In the genomic region with DNA sequence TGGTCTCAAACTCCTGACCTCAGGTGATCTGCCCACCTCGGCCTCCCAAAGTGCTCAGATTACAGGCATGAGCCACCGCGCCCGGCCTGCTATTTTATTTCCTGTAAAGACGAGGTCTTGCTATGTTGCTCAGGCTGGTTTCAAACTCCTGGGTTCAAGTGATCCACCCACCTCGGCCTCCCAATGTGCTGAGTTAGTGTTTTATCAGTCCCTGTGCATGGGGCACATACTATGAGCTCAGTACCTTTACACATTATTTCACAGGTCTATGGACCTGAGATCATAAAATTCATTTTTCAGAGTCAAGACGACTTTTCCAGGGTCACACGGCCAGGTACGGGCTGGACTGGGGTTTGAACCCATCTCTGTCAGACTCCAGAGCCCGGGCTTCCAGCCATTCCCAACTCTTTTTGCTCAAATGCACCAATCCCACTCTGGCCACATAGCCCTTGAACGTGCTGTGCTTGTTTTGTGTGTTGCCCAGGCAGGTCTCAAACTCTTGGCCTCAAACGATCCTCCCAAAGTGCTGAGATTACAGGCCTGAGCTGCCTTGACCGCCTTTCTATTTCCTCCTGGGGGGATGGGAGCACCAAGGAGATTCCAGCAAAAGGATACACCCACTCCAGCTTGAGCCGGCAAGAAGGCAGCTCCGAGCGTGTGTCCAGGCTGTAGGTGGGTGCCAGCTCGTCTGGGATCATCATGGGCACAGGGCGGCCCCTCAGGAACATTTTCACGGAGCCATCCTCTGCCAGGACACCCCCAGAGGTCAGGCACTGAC, we compare ENCODE assay signal across 7 cellular contexts. TPM values are rescaled to one million over a fixed set of nuclear protein-coding genes. Genes with fewer than 3 reads are reported as not detected.
DNase-seq lines count a peak whose midpoint lies in the region; ATAC-seq and TF ChIP-seq lines count a peak whose summit lies in the region.

No MANE protein-coding gene starts in this region.

- intact Hi-C loops in activated B cell treated with CpG ODN at 0.5 μM for 24 hours (cut with micrococcal nuclease), result no loop called here
- intact Hi-C loops in stomach (cut with DNase I; ENCODE audit: low total_unique reads), result no loop called here

- POLR2A ChIA-PET in HEK293 (lab: Yijun Ruan, JAX) (interaction anchor here (0.5 to 1.1 kb wide), 7 partner anchors 22 to 312 kb away, joined by 3 to 8 read pairs (median 4); a partner anchor contains a TSS), activated B cell treated with CpG ODN at 0.5 μM for 24 hours (lab: Charles Lee) (interaction anchor here (1.3 kb wide), 1 partner anchor 39 kb away, joined by 3 read pairs; no protein-coding TSS in a partner anchor)

- peak overlapping the region; percentile 88 for H3K4me2 ChIP-seq in hepatocyte

- H3K79me2 ChIP-seq in hepatocyte, result peaks cover 2% of the 10 kb centered on the region

- in situ Hi-C loops in ACHN (cut with HindIII; ENCODE audit: low pct_ligation_motif_present, low pct_unique_long_range_greater_than_20kb, low sequenced_read_pairs), result no loop called here

- H3K36me3 ChIP-seq in HEK293 (ENCODE audit: control insufficient read depth in 2 of 2, insufficient read depth in 1 of 2, low read length in 2 of 2), result no peaks in the 10 kb centered on the region; a peak in 1 of 3 replicates
- no peaks in the 10 kb centered on the region for H3K36me3 ChIP-seq in hepatocyte (replicated peaks; ENCODE audit: insufficient read depth, low read depth)
- H3K36me3 ChIP-seq in stomach, result no peaks in the 10 kb centered on the region

- no peaks in the 10 kb centered on the region for H3K9me3 Mint-ChIP-seq in activated B cell treated with CpG ODN at 0.5 μM for 24 hours

- H3K9me2 ChIP-seq in hepatocyte (replicated peaks; ENCODE audit: insufficient read depth), result no peaks in the 10 kb centered on the region

- H3K27ac ChIP-seq in HEK293 (ENCODE audit: extremely low read depth, low read depth, low read length) (no peak overlapping the region), hepatocyte (no peak overlapping the region), stomach (peak overlapping the region in 4 of 5 donors; percentile 20 to 81 (median 76))

- H4K20me1 ChIP-seq in hepatocyte (ENCODE audit: insufficient read depth, poor library complexity, severe bottlenecking), result no peaks in the 10 kb centered on the region

- peak overlapping the region; percentile 92 for H3K4me3 Mint-ChIP-seq in activated B cell treated with CpG ODN at 0.5 μM for 24 hours

- CTCF ChIA-PET in HEK293 (lab: Yijun Ruan, JAX) (interaction anchor here (0.6 to 7.8 kb wide), 9 partner anchors 17 to 247 kb away, joined by 3 to 155 read pairs (median 4); a partner anchor contains a TSS), activated B cell treated with CpG ODN at 0.5 μM for 24 hours (lab: Charles Lee) (no interaction called here)

- no peak for ATAC-seq in activated B cell treated with CpG ODN at 0.5 μM for 24 hours (ENCODE audit: low read depth)

- DNase-seq in activated B cell treated with CpG ODN at 0.5 μM for 24 hours (no peak), hepatocyte (ENCODE audit: low spot score) (peak; percentile 73), stomach (peak; percentile 44), DMS79 (lab: John Stamatoyannopoulos, UW) (no peak), GM10266 (ENCODE audit: extremely low spot score) (no peak), ACHN (no peak)

- no peaks in the 10 kb centered on the region for H3K27me3 ChIP-seq in hepatocyte
- no peaks in the 10 kb centered on the region for H3K27me3 ChIP-seq in stomach

- no peak for TF ChIP-seq POLR2A in stomach (IDR thresholded peaks at IDR 0.05)

- H3K9me3 ChIP-seq in HEK293 (ENCODE audit: control insufficient read depth, insufficient read depth, low read depth, low read length), result no peaks in the 10 kb centered on the region
- no peaks in the 10 kb centered on the region for H3K9me3 ChIP-seq in hepatocyte (ENCODE audit: low read depth)
- H3K9me3 ChIP-seq in stomach, result no peaks in the 10 kb centered on the region

- H3K4me1 ChIP-seq in HEK293 (ENCODE audit: control insufficient read depth, insufficient read depth, low read length) (peaks cover 15% of the 10 kb centered on the region), hepatocyte (ENCODE audit: insufficient read depth) (peaks cover 16% of the 10 kb centered on the region), stomach (peaks cover 37 to 57% (median 50%) of the 10 kb centered on the region in 4 donors)

- peaks cover 17% of the 10 kb centered on the region for H3K36me3 Mint-ChIP-seq in activated B cell treated with CpG ODN at 0.5 μM for 24 hours (ENCODE audit: low read depth)

- TF ChIP-seq CTCF in HEK293 (tag by site-specific recombination; IDR thresholded peaks at IDR 0.05), result no peak
- TF ChIP-seq CTCF in activated B cell treated with CpG ODN at 0.5 μM for 24 hours (IDR thresholded peaks at IDR 0.05), result no peak
- no peak for TF ChIP-seq CTCF in hepatocyte (IDR thresholded peaks at IDR 0.05; ENCODE audit: poor library complexity)
- no peak for TF ChIP-seq CTCF in stomach (IDR thresholded peaks at IDR 0.05)
- TF ChIP-seq CTCF in GM10266 (IDR thresholded peaks at IDR 0.05; ENCODE audit: control insufficient read depth, insufficient read depth, low read depth, missing control alignments), result no peak

- H3K27ac Mint-ChIP-seq in activated B cell treated with CpG ODN at 0.5 μM for 24 hours, result no peak overlapping the region

- peaks cover 31% of the 10 kb centered on the region for H3K4me1 Mint-ChIP-seq in activated B cell treated with CpG ODN at 0.5 μM for 24 hours

- WGBS in hepatocyte (ENCODE audit: low lambda C conversion rate, missing lambda C conversion rate), result 61% methylated on average over 19 of the region's 19 CpGs
- WGBS in stomach, 5 donors, result 52 to 60% (median 54%) methylated on average over 19 of the region's 19 CpGs

- TF ChIP-seq EP300 in stomach (IDR thresholded peaks at IDR 0.05), result no peak

- no peaks in the 10 kb centered on the region for H3K27me3 Mint-ChIP-seq in activated B cell treated with CpG ODN at 0.5 μM for 24 hours

- H3K4me3 ChIP-seq in HEK293 (ENCODE audit: low read depth, low read length) (peak overlapping the region; percentile 72), hepatocyte (peak overlapping the region; percentile 76), stomach (peak overlapping the region; percentile 63 to 72 (median 68))

- H2AFZ ChIP-seq in hepatocyte, result peak overlapping the region; percentile 96

TF ChIP-seq in HEK293, 187 proteins besides CTCF, POLR2A, EP300 and RAD21 (continues in another document):
- TF ChIP-seq REPIN1 (tag by site-specific recombination; IDR thresholded peaks at IDR 0.05; ENCODE audit: low read depth) (no peak), SP2 (tag by site-specific recombination; IDR thresholded peaks at IDR 0.05) (peak; percentile 40), ZNF660 (tag by site-specific recombination; IDR thresholded peaks at IDR 0.05) (no peak), ZNF621 (tag by site-specific recombination; IDR thresholded peaks at IDR 0.05) (no peak), ZFP3 (tag by site-specific recombination; IDR thresholded peaks at IDR 0.05; ENCODE audit: low read depth) (no peak)
- TF ChIP-seq, protein P1, sequence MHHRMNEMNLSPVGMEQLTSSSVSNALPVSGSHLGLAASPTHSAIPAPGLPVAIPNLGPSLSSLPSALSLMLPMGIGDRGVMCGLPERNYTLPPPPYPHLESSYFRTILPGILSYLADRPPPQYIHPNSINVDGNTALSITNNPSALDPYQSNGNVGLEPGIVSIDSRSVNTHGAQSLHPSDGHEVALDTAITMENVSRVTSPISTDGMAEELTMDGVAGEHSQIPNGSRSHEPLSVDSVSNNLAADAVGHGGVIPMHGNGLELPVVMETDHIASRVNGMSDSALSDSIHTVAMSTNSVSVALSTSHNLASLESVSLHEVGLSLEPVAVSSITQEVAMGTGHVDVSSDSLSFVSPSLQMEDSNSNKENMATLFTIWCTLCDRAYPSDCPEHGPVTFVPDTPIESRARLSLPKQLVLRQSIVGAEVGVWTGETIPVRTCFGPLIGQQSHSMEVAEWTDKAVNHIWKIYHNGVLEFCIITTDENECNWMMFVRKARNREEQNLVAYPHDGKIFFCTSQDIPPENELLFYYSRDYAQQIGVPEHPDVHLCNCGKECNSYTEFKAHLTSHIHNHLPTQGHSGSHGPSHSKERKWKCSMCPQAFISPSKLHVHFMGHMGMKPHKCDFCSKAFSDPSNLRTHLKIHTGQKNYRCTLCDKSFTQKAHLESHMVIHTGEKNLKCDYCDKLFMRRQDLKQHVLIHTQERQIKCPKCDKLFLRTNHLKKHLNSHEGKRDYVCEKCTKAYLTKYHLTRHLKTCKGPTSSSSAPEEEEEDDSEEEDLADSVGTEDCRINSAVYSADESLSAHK (tag by site-specific recombination; IDR thresholded peaks at IDR 0.05), result no peak

RNA-seq across cellular contexts. Expression of a gene that starts 1.1 kb away (rescaled TPM):
- total RNA-seq in activated B cell treated with CpG ODN at 0.5 μM for 24 hours (73.8 and 97.7 TPM in 2 replicates), hepatocyte (9.1 and 13.9 TPM in 2 replicates), stomach (100 to 1,000 TPM in 2 of 5 donors, 10 to 100 TPM in 3; 17.8 to 387 (median 33.8) TPM)
- polyA plus RNA-seq in hepatocyte (17.0 and 20.6 TPM in 2 replicates), stomach (10 to 100 TPM; 28.6 to 53.0 (median 31.8) TPM)

RNA-seq across cellular contexts. Expression of a gene that starts 29.9 kb away (rescaled TPM):
- total RNA-seq in activated B cell treated with CpG ODN at 0.5 μM for 24 hours (0.49 and 0.69 TPM in 2 replicates), hepatocyte (1.8 and 2.7 TPM in 2 replicates), stomach (10 to 100 TPM in 3 of 5 donors, 1 to 10 TPM in 2; 5.1 to 44.9 (median 11.9) TPM)
- polyA plus RNA-seq in hepatocyte (5.6 and 6.7 TPM in 2 replicates), stomach (1 to 10 TPM; 1.9 to 2.4 (median 2.1) TPM)

RNA-seq across cellular contexts. Expression of a gene that starts 36.1 kb away (rescaled TPM):
- total RNA-seq in activated B cell treated with CpG ODN at 0.5 μM for 24 hours (not detected in 2 replicates), hepatocyte (not detected in 2 replicates), stomach (1 to 10 TPM; 1.3 to 5.8 (median 2.0) TPM)
- polyA plus RNA-seq in hepatocyte (0.10 TPM in 1 of 2 replicates, not detected in the other), stomach (1 to 10 TPM in 2 of 3 donors, under 1 TPM in 1; 0.60 to 3.2 (median 2.9) TPM)

RNA-seq across cellular contexts. Expression of a gene that starts 53.5 kb away (rescaled TPM):
- total RNA-seq in activated B cell treated with CpG ODN at 0.5 μM for 24 hours, result 12.0 and 14.4 TPM in 2 replicates
- 11.2 and 15.1 TPM in 2 replicates for total RNA-seq in hepatocyte
- polyA plus RNA-seq in hepatocyte, result 15.0 and 15.2 TPM in 2 replicates
- 10 to 100 TPM in 1 of 5 donors, 1 to 10 TPM in 3, under 1 TPM in 1; under 0.01 to 27.5 (median 3.7) TPM for total RNA-seq in stomach
- 1 to 10 TPM; 2.9 to 5.5 (median 4.9) TPM for polyA plus RNA-seq in stomach

RNA-seq across cellular contexts. Expression of a gene that starts 53.7 kb away (rescaled TPM):
- total RNA-seq in activated B cell treated with CpG ODN at 0.5 μM for 24 hours (507 and 570 TPM in 2 replicates), hepatocyte (149 and 165 TPM in 2 replicates), stomach (100 to 1,000 TPM in 3 of 5 donors, 10 to 100 TPM in 2; 79.9 to 217 (median 127) TPM)
- polyA plus RNA-seq in hepatocyte (478 and 513 TPM in 2 replicates), stomach (100 to 1,000 TPM; 378 to 511 (median 467) TPM)

Comparison
In these comparisons a context has a peak if more than half of its experiments do, and no peak if none do; other contexts are left out.
1. H3K27ac ChIP-seq: peak in stomach (4 of 5); none in HEK293 (single experiment) and hepatocyte (single experiment).
2. DNase-seq: peak in hepatocyte (single experiment) and stomach (single experiment); none in activated B cell treated with CpG ODN at 0.5 μM for 24 hours (single experiment), DMS79 (single experiment), GM10266 (single experiment) and ACHN (single experiment).
3. Peak in every context shown above with its lines, with median percentiles within 50 percentile points of each other: H3K4me3 ChIP-seq.